In genomic region chr14:94540031-94540794, GRCh38 we compare ENCODE assay signal across 14 cellular contexts. TPM values are rescaled to one million over a fixed set of nuclear protein-coding genes. Genes with fewer than 3 reads are reported as not detected.
DNase-seq lines count a peak whose midpoint lies in the region; ATAC-seq, FAIRE-seq and TF ChIP-seq lines count a peak whose summit lies in the region.
"Had no signal": no experiment of that assay in that cellular context is flagged by ENCODE, and none has a peak within 500 bp of the region (broad histone marks: within the 10 kb centered on the region; RNA-seq: fewer than 3 reads in every experiment).

No MANE protein-coding gene starts in this region.

- peaks cover 15% of the 10 kb centered on the region for H3K4me1 ChIP-seq in astrocyte (ENCODE audit: insufficient read depth, low read length)

- no peak overlapping the region for H3K9ac ChIP-seq in astrocyte (ENCODE audit: low read length)

- H3K27me3 ChIP-seq in astrocyte (ENCODE audit: insufficient read depth, low read length), result no peaks in the 10 kb centered on the region

- no peak overlapping the region for H3K4me3 Mint-ChIP-seq in astrocyte (ENCODE audit: unreplicated experiment)

- no peaks in the 10 kb centered on the region for H3K36me3 ChIP-seq in astrocyte (ENCODE audit: insufficient read depth, low read length)

- no peak overlapping the region for H3K27ac Mint-ChIP-seq in astrocyte (ENCODE audit: unreplicated experiment)

- H3K27me3 Mint-ChIP-seq in astrocyte (ENCODE audit: low read depth, unreplicated experiment), result peaks cover 15% of the 10 kb centered on the region

- TF ChIP-seq CTCF in astrocyte (IDR thresholded peaks at IDR 0.05; ENCODE audit: insufficient read depth, low read depth, low read length), result no peak

- H3K4me1 Mint-ChIP-seq in astrocyte (ENCODE audit: low read depth, unreplicated experiment), result peaks cover 13% of the 10 kb centered on the region

- peak overlapping the region; percentile 34 for H3K4me2 ChIP-seq in astrocyte (ENCODE audit: low read length)

- no peaks in the 10 kb centered on the region for H4K20me1 ChIP-seq in astrocyte (ENCODE audit: insufficient read depth, low read length)

- DNase-seq in astrocyte (ENCODE audit: low read depth), result no peak
- DNase-seq in glomerular endothelial cell (ENCODE audit: extremely low read depth, low read depth, low spot score), result peak; percentile 18
- peak; percentile 4 for DNase-seq in renal cortical epithelial cell (ENCODE audit: low read depth)
- DNase-seq in cerebellar cortex (ENCODE audit: low spot score), result no peak
- DNase-seq in MV-4-11 (lab: John Stamatoyannopoulos, UW), result no peak
- no peak for DNase-seq in stimulated activated CD4-positive, alpha-beta T cell treated with anti-CD3 and anti-CD28 coated beads, Interleukin-2, amount 100 ng/mL, for 24 hours
- DNase-seq in stimulated activated CD4-positive, alpha-beta T cell treated with anti-CD3 and anti-CD28 coated beads, Interleukin-4, amount 100 ng/mL, for 4 hours, result no peak
- DNase-seq: erythroblast, NCI-H1694 treated with DMSO at 0.1 percent for 48 hours, NCI-H774 had no signal

- no peak overlapping the region for H3K4me3 ChIP-seq in astrocyte (ENCODE audit: insufficient read depth, low read depth, low read length)
- H3K4me3 ChIP-seq: K562 had no signal

- no peaks in the 10 kb centered on the region for H3K9me3 ChIP-seq in astrocyte (ENCODE audit: insufficient read depth, low read depth, low read length)

- no peaks in the 10 kb centered on the region for H3K9me3 Mint-ChIP-seq in astrocyte (ENCODE audit: unreplicated experiment)

- no peak overlapping the region for H2AFZ ChIP-seq in astrocyte (ENCODE audit: low read depth, low read length)

- FAIRE-seq in astrocyte (lab: Jason Lieb, UNC), result no peak
- FAIRE-seq: K562 had no signal

- H3K79me2 ChIP-seq in astrocyte (ENCODE audit: insufficient read depth, low read length), result no peaks in the 10 kb centered on the region

- H3K36me3 Mint-ChIP-seq in astrocyte (ENCODE audit: low read depth, unreplicated experiment), result no peaks in the 10 kb centered on the region

- peak; percentile 37 for ATAC-seq in GM18868 (IDR thresholded peaks at IDR 0.05; ENCODE audit: unreplicated experiment)
- ATAC-seq: K562 had no signal

- peak overlapping the region; percentile 31 for H3K27ac ChIP-seq in astrocyte (ENCODE audit: low read depth, low read length)

RNA-seq across cellular contexts. Expression of gene SERPINA4, which starts 21.0 kb away (rescaled TPM):
- total RNA-seq in astrocyte (not detected in 2 replicates), glomerular endothelial cell (not detected in 2 replicates), renal cortical epithelial cell (0.55 TPM in 1 of 2 replicates, not detected in the other)
- total RNA-seq: K562, subcutaneous adipose tissue had no signal

RNA-seq across cellular contexts. Expression of gene SERPINA12, which starts 30.9 kb away (rescaled TPM):
- total RNA-seq in astrocyte, result not detected in 2 replicates
- total RNA-seq in glomerular endothelial cell, result not detected in 2 replicates
- total RNA-seq in renal cortical epithelial cell, result not detected in 2 replicates
- total RNA-seq: K562, mononuclear cell, subcutaneous adipose tissue had no signal

RNA-seq across cellular contexts. Expression of gene SERPINA5, which starts 41.0 kb away (rescaled TPM):
- total RNA-seq in astrocyte (0.23 and 0.36 TPM in 2 replicates), glomerular endothelial cell (0.29 and 1.1 TPM in 2 replicates), renal cortical epithelial cell (0.35 and 15.5 TPM in 2 replicates)
- total RNA-seq: mononuclear cell had no signal

Comparison
In these comparisons a context has a peak if more than half of its experiments do, and no peak if none do; other contexts are left out.
1. DNase-seq: peak in glomerular endothelial cell (single experiment) and renal cortical epithelial cell (single experiment); none in astrocyte (single experiment), cerebellar cortex (single experiment), MV-4-11 (single experiment), stimulated activated CD4-positive, alpha-beta T cell treated with anti-CD3 and anti-CD28 coated beads, Interleukin-2, amount 100 ng/mL, for 24 hours (0 of 2) and stimulated activated CD4-positive, alpha-beta T cell treated with anti-CD3 and anti-CD28 coated beads, Interleukin-4, amount 100 ng/mL, for 4 hours (0 of 2).